Comparison of ENCODE assay signal across 8 cellular contexts in genomic region chr5:91381134-91381773, GRCh38. TPM values are rescaled to one million over a fixed set of nuclear protein-coding genes. Genes with fewer than 3 reads are reported as not detected.
DNase-seq lines count a peak whose midpoint lies in the region; ATAC-seq and TF ChIP-seq lines count a peak whose summit lies in the region.

No MANE protein-coding gene starts in this region.

- H3K36me3 Mint-ChIP-seq in CD14-positive monocyte (peaks cover 20 to 22% of the 10 kb centered on the region in 2 donors), natural killer cell (peaks cover 15% of the 10 kb centered on the region)
- peaks cover 48% of the 10 kb centered on the region for H3K36me3 Mint-ChIP-seq in dendritic cell treated with granulocyte-macrophage colony-stimulating factor and Interleukin-4, amounts not matched to agents 40 ng/mL and 50 ng/mL, for 4 days (ENCODE audit: low read depth)

- TF ChIP-seq CTCF in CD14-positive monocyte (IDR thresholded peaks at IDR 0.05) (no peak), LNCaP clone FGC (IDR thresholded peaks at IDR 0.05; ENCODE audit: control insufficient read depth, extremely low read depth, insufficient read depth) (no peak), natural killer cell (IDR thresholded peaks at IDR 0.05) (no peak)

- intact Hi-C loops in CD14-positive monocyte (cut with micrococcal nuclease) (loop anchor here (2.0 to 10.0 kb wide), 7 partner anchors 66 to 279 kb away; no protein-coding TSS in a partner anchor), natural killer cell (cut with micrococcal nuclease) (loop anchor here (2.0 to 5.0 kb wide), 3 partner anchors 218 to 854 kb away; partner anchors contain the start of gene LYSMD3)
- intact Hi-C loops in dendritic cell treated with granulocyte-macrophage colony-stimulating factor and Interleukin-4, amounts not matched to agents 40 ng/mL and 50 ng/mL, for 4 days (cut with micrococcal nuclease) = loop anchor here (1.0 to 10.0 kb wide), 6 partner anchors 66 to 446 kb away; no protein-coding TSS in a partner anchor

- DNase-seq in CD14-positive monocyte (ENCODE audit: low spot score) (no peak), LNCaP clone FGC (ENCODE audit: low read depth) (no peak), natural killer cell (no peak), mesenteric fat pad (ENCODE audit: low spot score) (no peak), mucosa of gallbladder (ENCODE audit: low spot score) (no peak)
- no peak for DNase-seq in activated CD4-positive, CD25-positive, alpha-beta regulatory T cell (lab: John Stamatoyannopoulos, UW)
- no peak for DNase-seq in stimulated activated CD4-positive, alpha-beta T cell treated with anti-CD3 and anti-CD28 coated beads, Interleukin-4, amount 100 ng/mL, for 4 hours

- no peak for ATAC-seq in natural killer cell

- H3K4me3 Mint-ChIP-seq in CD14-positive monocyte (peak overlapping the region; percentile 97 to 98), natural killer cell (peak overlapping the region; percentile 99)
- peak overlapping the region; percentile 94 for H3K4me3 Mint-ChIP-seq in dendritic cell treated with granulocyte-macrophage colony-stimulating factor and Interleukin-4, amounts not matched to agents 40 ng/mL and 50 ng/mL, for 4 days

- H3K27ac Mint-ChIP-seq in CD14-positive monocyte = peak overlapping the region; percentile 88 to 99 (median 97)
- H3K27ac Mint-ChIP-seq in dendritic cell treated with granulocyte-macrophage colony-stimulating factor and Interleukin-4, amounts not matched to agents 40 ng/mL and 50 ng/mL, for 4 days = peak overlapping the region; percentile 98
- peak overlapping the region; percentile 100 for H3K27ac Mint-ChIP-seq in natural killer cell

- H3K4me1 Mint-ChIP-seq in CD14-positive monocyte (peaks cover 20% of the 10 kb centered on the region), natural killer cell (peaks cover 37 to 46% of the 10 kb centered on the region in 2 donors)
- H3K4me1 Mint-ChIP-seq in dendritic cell treated with granulocyte-macrophage colony-stimulating factor and Interleukin-4, amounts not matched to agents 40 ng/mL and 50 ng/mL, for 4 days (ENCODE audit: low read depth) = peaks cover 14% of the 10 kb centered on the region

- H3K9me3 Mint-ChIP-seq in CD14-positive monocyte = no peaks in the 10 kb centered on the region
- no peaks in the 10 kb centered on the region for H3K9me3 Mint-ChIP-seq in dendritic cell treated with granulocyte-macrophage colony-stimulating factor and Interleukin-4, amounts not matched to agents 40 ng/mL and 50 ng/mL, for 4 days
- no peaks in the 10 kb centered on the region for H3K9me3 Mint-ChIP-seq in natural killer cell

- H3K4me3 ChIP-seq in LNCaP clone FGC (ENCODE audit: low read depth, low read length) = peak overlapping the region; percentile 95

- no peaks in the 10 kb centered on the region for H3K27me3 Mint-ChIP-seq in CD14-positive monocyte (ENCODE audit: low read depth in 3 of 3)
- no peaks in the 10 kb centered on the region for H3K27me3 Mint-ChIP-seq in dendritic cell treated with granulocyte-macrophage colony-stimulating factor and Interleukin-4, amounts not matched to agents 40 ng/mL and 50 ng/mL, for 4 days
- H3K27me3 Mint-ChIP-seq in natural killer cell (ENCODE audit: low read depth in 2 of 2) = no peaks in the 10 kb centered on the region

RNA-seq across cellular contexts. Expression of gene ARRDC3, which starts 1.9 kb away (rescaled TPM):
- polyA plus RNA-seq in CD14-positive monocyte = 10 to 100 TPM; 43.3 to 64.6 TPM
- total RNA-seq in natural killer cell (100 to 1,000 TPM; 117 to 375 (median 133) TPM), mesenteric fat pad (59.9 TPM), mucosa of gallbladder (69.7 TPM)
